In the genomic region with DNA sequence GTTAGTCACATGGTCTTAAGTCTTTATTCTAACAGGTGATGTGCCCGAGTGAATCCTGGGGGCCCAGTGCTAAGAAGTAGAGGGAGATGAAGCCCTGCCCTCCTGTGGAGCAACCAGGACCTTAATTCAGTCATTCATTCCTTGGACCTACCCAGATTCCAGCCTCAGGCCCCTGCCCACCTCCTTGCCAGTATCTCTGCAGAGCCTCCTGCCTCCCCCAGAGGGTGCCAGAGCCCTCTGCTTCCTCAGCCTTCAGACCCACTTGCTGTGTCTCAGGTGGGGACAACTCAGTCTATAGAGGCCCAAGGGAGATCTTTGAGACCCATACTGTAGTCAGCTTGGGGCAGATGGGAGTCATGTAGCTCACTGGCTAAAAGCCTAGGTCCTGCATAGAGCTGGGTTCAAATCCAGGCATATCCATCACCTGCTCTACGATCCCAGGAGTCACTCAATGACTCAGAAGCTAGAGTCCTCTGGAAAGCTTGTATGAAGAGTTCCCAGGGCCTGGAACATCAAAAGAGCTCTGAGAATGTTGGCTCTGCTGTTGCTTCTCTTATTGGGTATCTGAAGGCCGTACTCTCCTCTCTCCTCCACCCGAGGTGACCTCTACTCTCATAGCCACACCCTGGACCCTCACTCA, we compare ENCODE assay signal across 8 cellular contexts. TPM values are rescaled to one million over a fixed set of nuclear protein-coding genes. Genes with fewer than 3 reads are reported as not detected.
DNase-seq lines count a peak whose midpoint lies in the region; ATAC-seq, FAIRE-seq and TF ChIP-seq lines count a peak whose summit lies in the region.

No MANE protein-coding gene starts in this region.

- DNase-seq in COLO668 (lab: John Stamatoyannopoulos, UW; ENCODE audit: unreplicated experiment) (peak; percentile 42), GM23248 (peak; percentile 66), NCI-H748 treated with DMSO at 0.1 percent for 48 hours (lab: John Stamatoyannopoulos, UW) (peak; percentile 71), astrocyte of the spinal cord (ENCODE audit: low read depth, low spot score) (peak; percentile 35), keratinocyte (ENCODE audit: low read depth, low spot score) (no peak), T1000 (lab: John Stamatoyannopoulos, UW) (no peak), OCI-M2 (lab: John Stamatoyannopoulos, UW; ENCODE audit: unreplicated experiment) (no peak)
- peak; percentile 35 for DNase-seq in stimulated activated naive CD8-positive, alpha-beta T cell treated with anti-CD3 and anti-CD28 coated beads, Interleukin-15, Interleukin-2, amounts not matched to agents 100 U/mL and 50 U/mL, for 24 hours

- H3K27me3 ChIP-seq in GM23248 (replicated peaks; ENCODE audit: insufficient read depth) = peaks cover 7% of the 10 kb centered on the region
- no peaks in the 10 kb centered on the region for H3K27me3 ChIP-seq in keratinocyte (ENCODE audit: control insufficient read depth, extremely low read depth, insufficient read depth, low read length)

- no peak overlapping the region for H2AFZ ChIP-seq in GM23248
- no peak overlapping the region for H2AFZ ChIP-seq in keratinocyte (ENCODE audit: control insufficient read depth, low read length)

- peak; percentile 84 for TF ChIP-seq CTCF in astrocyte of the spinal cord (IDR thresholded peaks at IDR 0.05; ENCODE audit: low read depth, low read length)
- peak; percentile 76 to 80 (median 79) for TF ChIP-seq CTCF in keratinocyte (optimal IDR thresholded peaks at IDR 0.05 in 1 of 3, IDR thresholded peaks at IDR 0.05 in 1 of 3, conservative IDR thresholded peaks at IDR 0.05 in 1 of 3; ENCODE audit: extremely low read depth in 1 of 3, insufficient read depth in 2 of 3, low read length in 3 of 3)

- H3K36me3 ChIP-seq in GM23248 (ENCODE audit: low read depth) (no peaks in the 10 kb centered on the region), keratinocyte (ENCODE audit: control insufficient read depth in 2 of 2, extremely low read depth in 1 of 2, insufficient read depth in 2 of 2, low read length in 2 of 2) (no peaks in the 10 kb centered on the region)

- 34 to 40% methylated on average over 4 of the region's 4 CpGs for whole genome bisulfite sequencing in GM23248 (ENCODE audit: low coverage in 1 of 2, low lambda C conversion rate in 2 of 2, missing lambda C conversion rate in 2 of 2), 2 experiments

- no peaks in the 10 kb centered on the region for H3K9me1 ChIP-seq in keratinocyte (ENCODE audit: control insufficient read depth, extremely low read depth, insufficient read depth, low read length)

- H3K4me2 ChIP-seq in GM23248 (ENCODE audit: unreplicated experiment) (no peak overlapping the region), keratinocyte (ENCODE audit: control insufficient read depth, extremely low read depth, insufficient read depth, low read depth, low read length) (no peak overlapping the region)

- H3F3A ChIP-seq in GM23248 (ENCODE audit: insufficient read depth) = no peaks in the 10 kb centered on the region

- peak; percentile 77 for ATAC-seq in stimulated activated naive CD8-positive, alpha-beta T cell treated with anti-CD3 and anti-CD28 coated beads, Interleukin-15, Interleukin-2, amounts not matched to agents 100 U/mL and 50 U/mL, for 24 hours

- H3K9me2 ChIP-seq in GM23248 (ENCODE audit: insufficient read depth) = no peaks in the 10 kb centered on the region

- no peak for FAIRE-seq in keratinocyte (lab: Jason Lieb, UNC)

- H3K9ac ChIP-seq in GM23248 = no peak overlapping the region
- no peak overlapping the region for H3K9ac ChIP-seq in keratinocyte (ENCODE audit: control insufficient read depth, extremely low read depth, insufficient read depth, low read length)

- H3K9me3 ChIP-seq in GM23248 (ENCODE audit: low read depth) (no peaks in the 10 kb centered on the region), keratinocyte (ENCODE audit: control insufficient read depth, low read depth, low read length) (no peaks in the 10 kb centered on the region)

- no peak overlapping the region for H3K4me3 ChIP-seq in GM23248
- H3K4me3 ChIP-seq in astrocyte of the spinal cord (ENCODE audit: low read depth, low read length) = no peak overlapping the region
- H3K4me3 ChIP-seq in keratinocyte (ENCODE audit: control insufficient read depth in 2 of 3, extremely low read depth in 1 of 3, insufficient read depth in 2 of 3, low read depth in 1 of 3, low read length in 3 of 3) = no peak overlapping the region

- in situ Hi-C loops in GM23248 (cut with MboI) (no loop called here), astrocyte of the spinal cord (cut with HindIII; ENCODE audit: low sequenced_read_pairs) (no loop called here)

- dilution Hi-C loops in keratinocyte (cut with MboI; ENCODE audit: extremely low pct_ligation_motif_present, low sequenced_read_pairs) = no loop called here

- H3K79me2 ChIP-seq in GM23248 (ENCODE audit: insufficient read depth) (no peaks in the 10 kb centered on the region), keratinocyte (ENCODE audit: control insufficient read depth, insufficient read depth, low read length) (no peaks in the 10 kb centered on the region)

- H3K4me1 ChIP-seq in GM23248 (ENCODE audit: insufficient read depth) (no peaks in the 10 kb centered on the region), keratinocyte (ENCODE audit: control insufficient read depth, extremely low read depth, insufficient read depth, low read length) (no peaks in the 10 kb centered on the region)

- H3K27ac ChIP-seq in GM23248 = no peak overlapping the region
- H3K27ac ChIP-seq in keratinocyte (ENCODE audit: control insufficient read depth, insufficient read depth, low read length) = no peak overlapping the region

- no peaks in the 10 kb centered on the region for H4K20me1 ChIP-seq in GM23248 (ENCODE audit: insufficient read depth)
- H4K20me1 ChIP-seq in keratinocyte (ENCODE audit: control insufficient read depth, extremely low read depth, insufficient read depth, low read length) = no peaks in the 10 kb centered on the region

RNA-seq across cellular contexts. Expression of gene SIGLEC1, which starts 3.9 kb away (rescaled TPM):
- total RNA-seq in GM23248 (2014; rRNA removed; shearing (Covaris generic)) = not detected in 2 replicates
- polyA plus RNA-seq in GM23248 (2016; fragmentation: Nextera tagmentation; extraction: Ambion mirVana) = not detected in 2 replicates
- polyA plus RNA-seq in keratinocyte = not detected in 3 replicates
- polyA plus RNA-seq in keratinocyte (2011; ENCODE audit: low read depth) = not detected
- not detected in 2 replicates for polyA plus RNA-seq in keratinocyte (2011; cell fraction: cytosol; rRNA removed)
- not detected in 2 replicates for polyA plus RNA-seq in keratinocyte (2011; cell fraction: nucleus; rRNA removed)
- not detected in 2 replicates for polyA plus RNA-seq in keratinocyte (2012; ENCODE audit: low replicate concordance)
- polyA minus RNA-seq in keratinocyte = not detected in 3 replicates
- not detected for polyA minus RNA-seq in keratinocyte (2011; cell fraction: cytosol; rRNA and poly(A)+ RNA removed)
- polyA minus RNA-seq in keratinocyte (2011; cell fraction: nucleus; rRNA and poly(A)+ RNA removed) = not detected in 2 replicates

RNA-seq across cellular contexts. Expression of gene HSPA12B, which starts 16.2 kb away (rescaled TPM):
- total RNA-seq in GM23248 (2014; rRNA removed; shearing (Covaris generic)) = not detected in 2 replicates
- polyA plus RNA-seq in GM23248 (2016; fragmentation: Nextera tagmentation; extraction: Ambion mirVana) = 0.06 and 0.11 TPM in 2 replicates
- polyA plus RNA-seq in keratinocyte = not detected in 3 replicates
- polyA plus RNA-seq in keratinocyte (2011; ENCODE audit: low read depth) = not detected
- polyA plus RNA-seq in keratinocyte (2011; cell fraction: cytosol; rRNA removed) = not detected in 2 replicates
- not detected in 2 replicates for polyA plus RNA-seq in keratinocyte (2011; cell fraction: nucleus; rRNA removed)
- polyA plus RNA-seq in keratinocyte (2012; ENCODE audit: low replicate concordance) = 0.13 TPM in 1 of 2 replicates, not detected in the other
- polyA minus RNA-seq in keratinocyte = not detected in 3 replicates
- not detected for polyA minus RNA-seq in keratinocyte (2011; cell fraction: cytosol; rRNA and poly(A)+ RNA removed)
- not detected in 2 replicates for polyA minus RNA-seq in keratinocyte (2011; cell fraction: nucleus; rRNA and poly(A)+ RNA removed)

RNA-seq across cellular contexts. Expression of gene ADAM33, which starts 34.5 kb away (rescaled TPM):
- 53.1 and 57.9 TPM in 2 replicates for total RNA-seq in GM23248 (2014; rRNA removed; shearing (Covaris generic))
- polyA plus RNA-seq in GM23248 (2016; fragmentation: Nextera tagmentation; extraction: Ambion mirVana) = 17.4 and 22.6 TPM in 2 replicates
- polyA plus RNA-seq in keratinocyte = not detected in 3 replicates
- polyA plus RNA-seq in keratinocyte (2011; ENCODE audit: low read depth) = not detected
- not detected in 2 replicates for polyA plus RNA-seq in keratinocyte (2011; cell fraction: cytosol; rRNA removed)
- not detected in 2 replicates for polyA plus RNA-seq in keratinocyte (2011; cell fraction: nucleus; rRNA removed)
- polyA plus RNA-seq in keratinocyte (2012; ENCODE audit: low replicate concordance) = not detected in 2 replicates
- 0.13 TPM in 1 of 3 replicates, not detected in the others for polyA minus RNA-seq in keratinocyte
- not detected for polyA minus RNA-seq in keratinocyte (2011; cell fraction: cytosol; rRNA and poly(A)+ RNA removed)
- not detected in 2 replicates for polyA minus RNA-seq in keratinocyte (2011; cell fraction: nucleus; rRNA and poly(A)+ RNA removed)

RNA-seq across cellular contexts. Expression of gene ADISSP, which starts 51.2 kb away (rescaled TPM):
- 44.9 and 49.1 TPM in 2 replicates for total RNA-seq in GM23248 (2014; rRNA removed; shearing (Covaris generic))
- polyA plus RNA-seq in GM23248 (2016; fragmentation: Nextera tagmentation; extraction: Ambion mirVana) (62.6 and 65.4 TPM in 2 replicates), keratinocyte (25.8 to 44.3 TPM (median 28.2 TPM) in 3 replicates)
- polyA plus RNA-seq in keratinocyte (2011; ENCODE audit: low read depth) = 4.8 TPM
- 27.4 and 60.1 TPM in 2 replicates for polyA plus RNA-seq in keratinocyte (2011; cell fraction: cytosol; rRNA removed)
- polyA plus RNA-seq in keratinocyte (2011; cell fraction: nucleus; rRNA removed) = 14.8 and 21.0 TPM in 2 replicates
- polyA plus RNA-seq in keratinocyte (2012; ENCODE audit: low replicate concordance) = 14.3 and 54.5 TPM in 2 replicates
- 20.5 to 76.6 TPM (median 31.1 TPM) in 3 replicates for polyA minus RNA-seq in keratinocyte
- polyA minus RNA-seq in keratinocyte (2011; cell fraction: cytosol; rRNA and poly(A)+ RNA removed) = 90.0 TPM
- 10.8 and 13.0 TPM in 2 replicates for polyA minus RNA-seq in keratinocyte (2011; cell fraction: nucleus; rRNA and poly(A)+ RNA removed)

RNA-seq across cellular contexts. Expression of gene GFRA4, which starts 53.1 kb away (rescaled TPM):
- total RNA-seq in GM23248 (2014; rRNA removed; shearing (Covaris generic)) = not detected in 2 replicates
- polyA plus RNA-seq in GM23248 (2016; fragmentation: Nextera tagmentation; extraction: Ambion mirVana) (not detected in 2 replicates), keratinocyte (not detected in 3 replicates)
- not detected for polyA plus RNA-seq in keratinocyte (2011; ENCODE audit: low read depth)
- polyA plus RNA-seq in keratinocyte (2011; cell fraction: cytosol; rRNA removed) = not detected in 2 replicates
- not detected in 2 replicates for polyA plus RNA-seq in keratinocyte (2011; cell fraction: nucleus; rRNA removed)
- polyA plus RNA-seq in keratinocyte (2012; ENCODE audit: low replicate concordance) = not detected in 2 replicates
- not detected in 3 replicates for polyA minus RNA-seq in keratinocyte
- not detected for polyA minus RNA-seq in keratinocyte (2011; cell fraction: cytosol; rRNA and poly(A)+ RNA removed)
- not detected in 2 replicates for polyA minus RNA-seq in keratinocyte (2011; cell fraction: nucleus; rRNA and poly(A)+ RNA removed)

Comparison
In these comparisons a context has a peak if more than half of its experiments do, and no peak if none do; other contexts are left out.
1. DNase-seq: peak in COLO668 (single experiment), GM23248 (single experiment), NCI-H748 treated with DMSO at 0.1 percent for 48 hours (single experiment), astrocyte of the spinal cord (single experiment) and stimulated activated naive CD8-positive, alpha-beta T cell treated with anti-CD3 and anti-CD28 coated beads, Interleukin-15, Interleukin-2, amounts not matched to agents 100 U/mL and 50 U/mL, for 24 hours (single experiment); none in keratinocyte (single experiment), T1000 (single experiment) and OCI-M2 (single experiment).
2. RNA of gene ADAM33, which starts 34.5 kb away (polyA plus RNA-seq): 17.4 to 22.6 TPM in GM23248; not detected in keratinocyte; every median in the first group is over 10 times any median in the second.